13 cellular contexts compared by ENCODE assay signal in genomic region chr1:44485933-44486475, GRCh38.
A peak's percentile ranks its signal among the peaks of the same experiment; 100 is the strongest.
DNase-seq lines count a peak whose midpoint lies in the region; ATAC-seq, FAIRE-seq and TF ChIP-seq lines count a peak whose summit lies in the region.
"Had no signal": no experiment of that assay in that cellular context is flagged by ENCODE, and none has a peak within 500 bp of the region (broad histone marks: within the 10 kb centered on the region; RNA-seq: fewer than 3 reads in every experiment).

No MANE protein-coding gene starts in this region.

- DNase-seq in A549 (ENCODE audit: low read depth in 1 of 2, low spot score in 1 of 2) (no peak), NCI-H69 (lab: John Stamatoyannopoulos, UW) (peak; percentile 50), endothelial cell of umbilical vein (ENCODE audit: low read depth, low spot score) (no peak), trophoblast cell (no peak), GM12891 (ENCODE audit: insufficient read length, low spot score) (no peak)
- no peak for DNase-seq in stimulated activated CD4-positive, alpha-beta T cell treated with anti-CD3 and anti-CD28 coated beads, Interleukin-1b, Interleukin-23, amount 100 ng/mL, for 48 hours
- DNase-seq: activated B cell treated with CpG ODN at 0.5 μM for 24 hours, activated gamma-delta T cell treated with Interleukin-2 at 50 U/mL for 16 hours, DMS153, H9, natural killer cell had no signal

- FAIRE-seq in A549 (lab: Jason Lieb, UNC) (no peak), endothelial cell of umbilical vein (lab: Jason Lieb, UNC) (no peak), GM12891 (lab: Jason Lieb, UNC) (no peak)

- no peak overlapping the region for H3K14ac ChIP-seq in trophoblast cell (ENCODE audit: low read length)

- no peak overlapping the region for H4K12ac ChIP-seq in trophoblast cell (ENCODE audit: low read depth, low read length)

- TF ChIP-seq CTCF in A549 (IDR thresholded peaks at IDR 0.05), result no peak
- no peak for TF ChIP-seq CTCF in endothelial cell of umbilical vein (IDR thresholded peaks at IDR 0.05; ENCODE audit: extremely low read depth in 1 of 2, insufficient read depth in 1 of 2, low read depth in 1 of 2, low read length in 2 of 2)

- no peak overlapping the region for H3K18ac ChIP-seq in trophoblast cell (ENCODE audit: low read length)

- ATAC-seq in A549, result no peak
- ATAC-seq in GM19463 (IDR thresholded peaks at IDR 0.05; ENCODE audit: unreplicated experiment), result no peak
- ATAC-seq in GM18520 (IDR thresholded peaks at IDR 0.05; ENCODE audit: unreplicated experiment), result no peak

- no peak for TF ChIP-seq EP300 in A549 (IDR thresholded peaks at IDR 0.05)

- no peak for TF ChIP-seq POLR2A in A549 (IDR thresholded peaks at IDR 0.05; ENCODE audit: low read length)
- no peak for TF ChIP-seq POLR2A in endothelial cell of umbilical vein (IDR thresholded peaks at IDR 0.05; ENCODE audit: low read depth, low read length)
- no peak for TF ChIP-seq POLR2A in GM12891 (IDR thresholded peaks at IDR 0.05; ENCODE audit: low read depth, low read length)

- H3K9me3 ChIP-seq in A549 (no peaks in the 10 kb centered on the region), endothelial cell of umbilical vein (replicated peaks; ENCODE audit: control insufficient read depth, insufficient read depth, low read length) (no peaks in the 10 kb centered on the region), trophoblast cell (ENCODE audit: insufficient read depth, low read depth, low read length) (no peaks in the 10 kb centered on the region)

- H4K8ac ChIP-seq in trophoblast cell (ENCODE audit: low read depth, low read length), result no peak overlapping the region

- H2BK12ac ChIP-seq in trophoblast cell (ENCODE audit: low read length), result no peak overlapping the region

- H3K23ac ChIP-seq in trophoblast cell (ENCODE audit: low read length), result no peak overlapping the region

- peak overlapping the region; percentile 2 to 59; a peak in 5 of 6 replicates for H3K27ac ChIP-seq in A549
- peak overlapping the region; percentile 97 for H3K27ac ChIP-seq in endothelial cell of umbilical vein (ENCODE audit: insufficient read depth, low read depth, low read length)
- no peak overlapping the region for H3K27ac ChIP-seq in trophoblast cell (ENCODE audit: low read depth, low read length)

- H4K91ac ChIP-seq in trophoblast cell (ENCODE audit: low read depth, low read length), result no peak overlapping the region

- H2AK5ac ChIP-seq in trophoblast cell (ENCODE audit: low read length), result no peak overlapping the region

- peaks cover 1% of the 10 kb centered on the region for H3K79me1 ChIP-seq in trophoblast cell (ENCODE audit: low read length)

- H4K20me1 ChIP-seq in endothelial cell of umbilical vein (replicated peaks; ENCODE audit: control insufficient read depth, extremely low read depth, insufficient read depth, low read length), result no peaks in the 10 kb centered on the region

- 59% methylated on average over 5 of the region's 5 CpGs for WGBS in A549 (ENCODE audit: missing lambda C conversion rate)
- WGBS in trophoblast cell (ENCODE audit: extremely low coverage, insufficient coverage, insufficient read length), result 100% methylated on average over 1 of the region's 5 CpGs

- dilution Hi-C loops in endothelial cell of umbilical vein (cut with MboI; ENCODE audit: extremely low pct_ligation_motif_present, low sequenced_read_pairs), result no loop called here

- no peak overlapping the region for H3K4ac ChIP-seq in trophoblast cell (ENCODE audit: low read depth, low read length)

- CTCF ChIA-PET in A549 (lab: Yijun Ruan, JAX), result interaction anchor here (1.1 to 1.4 kb wide), 4 partner anchors 10 to 269 kb away, joined by 3 to 4 read pairs (median 3); no protein-coding TSS in a partner anchor
- CTCF ChIA-PET in endothelial cell of umbilical vein (lab: Charles Lee), result interaction anchor here (0.7 to 2.6 kb wide), 9 partner anchors 10 to 110 kb away, joined by 3 to 11 read pairs (median 4); no protein-coding TSS in a partner anchor

- H3K9ac ChIP-seq in endothelial cell of umbilical vein (replicated peaks; ENCODE audit: extremely low read depth, insufficient read depth, low read length) (peak overlapping the region; percentile 86), trophoblast cell (ENCODE audit: low read length) (no peak overlapping the region)

- peaks cover 0 to 3% of the 10 kb centered on the region in 2 experiments for H3K27me3 ChIP-seq in endothelial cell of umbilical vein (ENCODE audit: control insufficient read depth in 2 of 2, insufficient read depth in 2 of 2, low read length in 2 of 2)
- no peaks in the 10 kb centered on the region for H3K27me3 ChIP-seq in trophoblast cell (ENCODE audit: insufficient read depth, low read length)

- peak overlapping the region; percentile 32; the same call in 2 of the 3 replicates for H3K4me2 ChIP-seq in A549
- no peak overlapping the region for H3K4me2 ChIP-seq in endothelial cell of umbilical vein (ENCODE audit: insufficient read depth, low read length)
- no peak overlapping the region for H3K4me2 ChIP-seq in trophoblast cell (ENCODE audit: low read length)

- H2BK5ac ChIP-seq in trophoblast cell (ENCODE audit: low read depth, low read length, poor library complexity), result no peak overlapping the region

- no TSS peak for BruUV-seq in endothelial cell of umbilical vein (replicated peaks; lab: Mats Ljungman, UMichigan)

- H2BK120ac ChIP-seq in trophoblast cell (ENCODE audit: insufficient read depth, low read length, poor library complexity), result peak overlapping the region; percentile 56

- TF ChIP-seq RAD21 in A549 (conservative IDR thresholded peaks at IDR 0.05 in 1 of 2, IDR thresholded peaks at IDR 0.05 in 1 of 2), result no peak

- H2AFZ ChIP-seq in endothelial cell of umbilical vein (ENCODE audit: low read depth, low read length), result peak overlapping the region; percentile 80
- no peak overlapping the region for H2AFZ ChIP-seq in trophoblast cell (ENCODE audit: insufficient read depth, low read length, poor library complexity)

- no peak overlapping the region for H3K4me3 ChIP-seq in A549
- H3K4me3 ChIP-seq in endothelial cell of umbilical vein (replicated peaks in 1 of 3; ENCODE audit: insufficient read depth in 1 of 3, low read depth in 1 of 3, low read length in 3 of 3), result no peak overlapping the region
- H3K4me3 ChIP-seq in trophoblast cell (ENCODE audit: low read depth, low read length), result no peak overlapping the region

- POLR2A ChIA-PET in A549 (lab: Yijun Ruan, JAX) (no interaction called here), endothelial cell of umbilical vein (lab: Charles Lee) (interaction anchor here (0.9 kb wide), 1 partner anchor 148 kb away, joined by 3 read pairs; no protein-coding TSS in a partner anchor)

- no peaks in the 10 kb centered on the region for H3K36me3 ChIP-seq in endothelial cell of umbilical vein (ENCODE audit: control insufficient read depth in 2 of 2, extremely low read depth in 1 of 2, insufficient read depth in 2 of 2, low read length in 2 of 2)
- H3K36me3 ChIP-seq in trophoblast cell (ENCODE audit: control insufficient read depth in 1 of 2, insufficient read depth in 2 of 2, low read length in 2 of 2), result no peaks in the 10 kb centered on the region

- no peaks in the 10 kb centered on the region for H3K79me2 ChIP-seq in endothelial cell of umbilical vein (ENCODE audit: control insufficient read depth, insufficient read depth, low read length)
- no peaks in the 10 kb centered on the region for H3K79me2 ChIP-seq in trophoblast cell (ENCODE audit: control insufficient read depth, insufficient read depth, low read length, poor library complexity)

- H3K9me1 ChIP-seq in endothelial cell of umbilical vein (replicated peaks; ENCODE audit: control insufficient read depth, extremely low read depth, insufficient read depth, low read length), result no peaks in the 10 kb centered on the region

- H3K4me1 ChIP-seq in A549 (peaks cover 17% of the 10 kb centered on the region), endothelial cell of umbilical vein (ENCODE audit: control insufficient read depth, extremely low read depth, insufficient read depth, low read length) (peaks cover 25% of the 10 kb centered on the region), trophoblast cell (ENCODE audit: control insufficient read depth in 1 of 2, insufficient read depth in 2 of 2, low read length in 2 of 2) (peaks cover 5 to 12% of the 10 kb centered on the region in 2 experiments)

- intact Hi-C loops in endothelial cell of umbilical vein (cut with micrococcal nuclease), result loop anchor here (1.0 kb wide), 1 partner anchor 64 kb away; no protein-coding TSS in a partner anchor

TF ChIP-seq in A549, 52 proteins besides CTCF, POLR2A, EP300 and RAD21 (continues in another document):
- TF ChIP-seq HOXB5 (CRISPR knock-in tag; IDR thresholded peaks at IDR 0.05) (no peak), MAX (IDR thresholded peaks at IDR 0.05) (no peak), FOXS1 (CRISPR knock-in tag; IDR thresholded peaks at IDR 0.05) (no peak)

TF ChIP-seq in endothelial cell of umbilical vein, 7 proteins besides CTCF, POLR2A, EP300 and RAD21:
- TF ChIP-seq MYC (IDR thresholded peaks at IDR 0.05; ENCODE audit: low read depth, low read length), result no peak
TF ChIP-seq in endothelial cell of umbilical vein: peak in this region for 0.

TF ChIP-seq in GM12891, 5 proteins besides CTCF, POLR2A, EP300 and RAD21:
- no peak for TF ChIP-seq SPI1 (IDR thresholded peaks at IDR 0.05; ENCODE audit: low read depth, low read length)
- no peak for TF ChIP-seq TAF1 (IDR thresholded peaks at IDR 0.05; ENCODE audit: low read depth, low read length)
- TF ChIP-seq POLR2AphosphoS5 (IDR thresholded peaks at IDR 0.05; ENCODE audit: low read depth, low read length), result no peak
- TF ChIP-seq PAX5 (IDR thresholded peaks at IDR 0.05; ENCODE audit: insufficient read depth, low read length, severe bottlenecking), result no peak
- no peak for TF ChIP-seq POU2F2 (IDR thresholded peaks at IDR 0.05; ENCODE audit: low read depth, low read length)
